8 cellular contexts compared by ENCODE assay signal in the genomic region with DNA sequence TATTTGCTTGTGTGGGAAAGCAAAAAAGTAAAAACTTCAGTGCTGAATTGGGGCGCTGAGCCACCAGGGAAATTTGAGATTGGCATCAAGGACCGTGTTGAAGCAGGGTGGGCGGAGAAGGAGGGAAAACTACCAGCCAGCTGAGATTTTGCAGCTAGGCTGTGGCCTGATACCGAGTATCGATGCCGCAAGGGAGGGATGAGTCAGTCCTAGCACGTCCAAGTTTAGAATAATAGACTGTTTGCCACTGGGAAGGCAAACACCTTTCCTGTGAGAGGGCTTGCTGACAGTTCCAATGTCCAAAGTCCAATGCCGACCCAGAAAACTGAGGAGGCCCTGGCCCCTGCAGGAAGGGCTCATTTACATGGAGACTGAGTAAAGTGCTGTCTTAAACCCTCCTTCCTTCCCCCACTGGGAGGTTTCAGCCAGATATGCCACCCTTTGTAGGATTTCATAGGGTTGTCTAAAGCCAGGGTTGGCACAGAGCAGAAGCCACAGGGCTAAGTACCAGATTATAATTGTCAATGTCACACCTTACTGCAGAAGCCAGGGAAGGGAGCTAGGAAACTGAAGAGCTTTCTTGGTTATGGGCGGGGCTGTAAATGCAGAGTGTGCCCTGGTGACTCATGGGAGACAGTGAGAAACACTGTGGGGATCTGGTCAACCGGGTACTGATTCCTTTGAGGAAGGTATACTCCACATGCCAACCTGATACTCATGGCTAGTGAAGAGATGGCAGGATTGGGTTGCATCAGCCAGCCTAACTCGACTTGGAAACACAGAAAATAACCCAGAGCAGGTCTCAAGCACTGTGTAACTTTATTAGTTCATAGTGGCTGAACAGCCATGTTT. TPM values are rescaled to one million over a fixed set of nuclear protein-coding genes. Genes with fewer than 3 reads are reported as not detected.
DNase-seq lines count a peak whose midpoint lies in the region; ATAC-seq and TF ChIP-seq lines count a peak whose summit lies in the region.

No MANE protein-coding gene starts in this region.

- no peaks in the 10 kb centered on the region for H3K27me3 Mint-ChIP-seq in activated naive CD4-positive, alpha-beta T cell treated with anti-CD3 and anti-CD28 coated beads, Interleukin-2, amount 50 U/mL, for 24 hours
- peaks cover 4% of the 10 kb centered on the region for H3K27me3 Mint-ChIP-seq in nephron progenitor cell (ENCODE audit: low read depth, poor library complexity)

- in situ Hi-C loops in GM13976 (cut with MboI; ENCODE audit: low sequenced_read_pairs, unreplicated experiment) = no loop called here

- H3K9me3 ChIP-seq in Peyer's patch = no peaks in the 10 kb centered on the region

- H3K36me3 ChIP-seq in Peyer's patch = no peaks in the 10 kb centered on the region

- peak in 1 of 6 experiments; percentile 26 for TF ChIP-seq CTCF in Peyer's patch (IDR thresholded peaks at IDR 0.05)
- TF ChIP-seq CTCF in nephron progenitor cell (IDR thresholded peaks at IDR 0.05) = no peak
- no peak for TF ChIP-seq CTCF in GM13976 (IDR thresholded peaks at IDR 0.05; ENCODE audit: borderline replicate concordance, control extremely low read depth, extremely low read depth, insufficient read depth, missing control alignments)

- H3K36me3 Mint-ChIP-seq in activated naive CD4-positive, alpha-beta T cell treated with anti-CD3 and anti-CD28 coated beads, Interleukin-2, amount 50 U/mL, for 24 hours = no peaks in the 10 kb centered on the region
- H3K36me3 Mint-ChIP-seq in nephron progenitor cell (ENCODE audit: low read depth) = no peaks in the 10 kb centered on the region

- no peak for DNase-seq in activated naive CD4-positive, alpha-beta T cell treated with anti-CD3 and anti-CD28 coated beads, Interleukin-2, amount 50 U/mL, for 16 hours
- DNase-seq in Peyer's patch (peak in 2 of 3 donors; percentile 76 to 87), nephron progenitor cell (no peak), GM13976 (ENCODE audit: low spot score) (no peak), C1 segment of cervical spinal cord (lab: John Stamatoyannopoulos, UW) (no peak)

- H3K9me3 Mint-ChIP-seq in activated naive CD4-positive, alpha-beta T cell treated with anti-CD3 and anti-CD28 coated beads, Interleukin-2, amount 50 U/mL, for 24 hours = no peaks in the 10 kb centered on the region
- no peaks in the 10 kb centered on the region for H3K9me3 Mint-ChIP-seq in nephron progenitor cell

- H3K27ac ChIP-seq in Peyer's patch = peak overlapping the region in 3 of 4 donors; percentile 69 to 97 (median 90)

- peak in 1 of 2 donors; percentile 14 for TF ChIP-seq POLR2A in Peyer's patch (IDR thresholded peaks at IDR 0.05)

- H3K4me3 ChIP-seq in Peyer's patch = peak overlapping the region in 2 of 4 donors; percentile 20 to 32

- no peaks in the 10 kb centered on the region for H3K27me3 ChIP-seq in Peyer's patch

- H3K4me1 ChIP-seq in Peyer's patch = peaks cover 0 to 27% (median 4%) of the 10 kb centered on the region in 4 donors

- no peaks in the 10 kb centered on the region for H3K4me1 Mint-ChIP-seq in activated naive CD4-positive, alpha-beta T cell treated with anti-CD3 and anti-CD28 coated beads, Interleukin-2, amount 50 U/mL, for 24 hours
- H3K4me1 Mint-ChIP-seq in nephron progenitor cell = peaks cover 28% of the 10 kb centered on the region

- peak; percentile 97 for ATAC-seq in esophagus mucosa
- ATAC-seq in GM21723 (IDR thresholded peaks at IDR 0.05; ENCODE audit: unreplicated experiment) = no peak

- H3K4me3 Mint-ChIP-seq in activated naive CD4-positive, alpha-beta T cell treated with anti-CD3 and anti-CD28 coated beads, Interleukin-2, amount 50 U/mL, for 24 hours = no peak overlapping the region
- H3K4me3 Mint-ChIP-seq in nephron progenitor cell = peak overlapping the region; percentile 44

- peak overlapping the region; percentile 35 for H3K27ac Mint-ChIP-seq in activated naive CD4-positive, alpha-beta T cell treated with anti-CD3 and anti-CD28 coated beads, Interleukin-2, amount 50 U/mL, for 24 hours
- H3K27ac Mint-ChIP-seq in nephron progenitor cell = peak overlapping the region; percentile 2

RNA-seq across cellular contexts. Expression of a gene that starts 28.4 kb away (rescaled TPM):
- total RNA-seq in Peyer's patch = 10 to 100 TPM; 32.2 to 52.1 (median 41.5) TPM
- total RNA-seq in esophagus mucosa = 22.8 TPM

Comparison
In these comparisons a context has a peak if more than half of its experiments do, and no peak if none do; other contexts are left out.
1. DNase-seq: peak in Peyer's patch (2 of 3); none in activated naive CD4-positive, alpha-beta T cell treated with anti-CD3 and anti-CD28 coated beads, Interleukin-2, amount 50 U/mL, for 16 hours (single experiment), nephron progenitor cell (single experiment), GM13976 (single experiment) and C1 segment of cervical spinal cord (0 of 14).